In genomic region chr1:8382051-8382505, GRCh38 we compare ENCODE assay signal across 9 cellular contexts.
DNase-seq lines count a peak whose midpoint lies in the region; ATAC-seq and TF ChIP-seq lines count a peak whose summit lies in the region.
"Had no signal": no experiment of that assay in that cellular context is flagged by ENCODE, and none has a peak within 500 bp of the region (broad histone marks: within the 10 kb centered on the region; RNA-seq: fewer than 3 reads in every experiment).

No MANE protein-coding gene starts in this region.

- peaks cover 97% of the 10 kb centered on the region for H3K79me2 ChIP-seq in GM23338 (replicated peaks; ENCODE audit: insufficient read depth)

- no peaks in the 10 kb centered on the region for H3K27me3 Mint-ChIP-seq in GM23338 (ENCODE audit: insufficient read depth, low read depth, poor library complexity)
- no peaks in the 10 kb centered on the region for H3K27me3 Mint-ChIP-seq in activated naive CD8-positive, alpha-beta T cell treated with anti-CD3 and anti-CD28 coated beads, Interleukin-2, amount 50 U/mL, for 24 hours

- peaks cover 22% of the 10 kb centered on the region for H3K4me1 ChIP-seq in GM23338 (ENCODE audit: insufficient read depth)
- H3K4me1 ChIP-seq in right cardiac atrium (ENCODE audit: control insufficient read depth, insufficient read depth, low read length) = peaks cover 46% of the 10 kb centered on the region
- H3K4me1 ChIP-seq in rectal smooth muscle tissue (ENCODE audit: control insufficient read depth, insufficient read depth, low read length) = peaks cover 59% of the 10 kb centered on the region
- peaks cover 0 to 73% (median 7%) of the 10 kb centered on the region in 4 donors for H3K4me1 ChIP-seq in Peyer's patch

- no peak overlapping the region for H3K4me3 ChIP-seq in GM23338
- no peak overlapping the region for H3K4me3 ChIP-seq in right cardiac atrium (ENCODE audit: low read length)
- H3K4me3 ChIP-seq in rectal smooth muscle tissue (ENCODE audit: low read length) = no peak overlapping the region
- no peak overlapping the region for H3K4me3 ChIP-seq in Peyer's patch

- intact Hi-C loops in right cardiac atrium (cut with DNase I) = no loop called here

- H3K36me3 ChIP-seq in GM23338 (ENCODE audit: insufficient read depth) (no peaks in the 10 kb centered on the region), rectal smooth muscle tissue (ENCODE audit: control insufficient read depth, insufficient read depth, low read length) (peaks cover 11% of the 10 kb centered on the region), Peyer's patch (peaks cover 0 to 18% (median 0%) of the 10 kb centered on the region in 3 donors)

- TF ChIP-seq POLR2A in Peyer's patch (IDR thresholded peaks at IDR 0.05) = no peak

- H3K4me2 ChIP-seq in GM23338 = no peak overlapping the region

- peaks cover 8% of the 10 kb centered on the region for H3K36me3 Mint-ChIP-seq in GM23338 (ENCODE audit: low read depth)
- peaks cover 9% of the 10 kb centered on the region for H3K36me3 Mint-ChIP-seq in activated naive CD8-positive, alpha-beta T cell treated with anti-CD3 and anti-CD28 coated beads, Interleukin-2, amount 50 U/mL, for 24 hours (ENCODE audit: low read depth)

- H3F3A ChIP-seq in GM23338 (replicated peaks; ENCODE audit: low read depth) = no peaks in the 10 kb centered on the region; the same call in 1 of the 2 replicates

- no peak overlapping the region for H2AFZ ChIP-seq in GM23338

- peaks cover 60% of the 10 kb centered on the region for H4K20me1 ChIP-seq in GM23338 (replicated peaks; ENCODE audit: insufficient read depth)

- ATAC-seq in GM23338 = peak; percentile 84
- ATAC-seq in activated naive CD8-positive, alpha-beta T cell treated with anti-CD3 and anti-CD28 coated beads, Interleukin-2, amount 50 U/mL, for 24 hours = no peak
- ATAC-seq in right cardiac atrium = peak; percentile 32 to 39
- ATAC-seq in GM21825 (IDR thresholded peaks at IDR 0.05; ENCODE audit: unreplicated experiment) = no peak

- H3K9me2 ChIP-seq in GM23338 (ENCODE audit: insufficient read depth) = no peaks in the 10 kb centered on the region

- peaks cover 59% of the 10 kb centered on the region for H3K4me1 Mint-ChIP-seq in GM23338
- peaks cover 66% of the 10 kb centered on the region for H3K4me1 Mint-ChIP-seq in activated naive CD8-positive, alpha-beta T cell treated with anti-CD3 and anti-CD28 coated beads, Interleukin-2, amount 50 U/mL, for 24 hours

- TF ChIP-seq CTCF in GM23338 (conservative IDR thresholded peaks at IDR 0.05; ENCODE audit: low read depth in 2 of 2) (no peak), Peyer's patch (IDR thresholded peaks at IDR 0.05) (no peak)

- no peaks in the 10 kb centered on the region for H3K9me3 Mint-ChIP-seq in GM23338
- no peaks in the 10 kb centered on the region for H3K9me3 Mint-ChIP-seq in activated naive CD8-positive, alpha-beta T cell treated with anti-CD3 and anti-CD28 coated beads, Interleukin-2, amount 50 U/mL, for 24 hours

- H3K4me3 Mint-ChIP-seq in GM23338 = no peak overlapping the region
- H3K4me3 Mint-ChIP-seq in activated naive CD8-positive, alpha-beta T cell treated with anti-CD3 and anti-CD28 coated beads, Interleukin-2, amount 50 U/mL, for 24 hours = no peak overlapping the region

- H3K9me3 ChIP-seq in right cardiac atrium (ENCODE audit: control insufficient read depth, low read length) = no peaks in the 10 kb centered on the region
- H3K9me3 ChIP-seq in Peyer's patch = no peaks in the 10 kb centered on the region

- H3K27ac ChIP-seq in GM23338 (ENCODE audit: low read depth) (0 out of 2 replicates have a peak overlapping the region, but pooled peaks have one; percentile 39), right cardiac atrium (ENCODE audit: low read length) (peak overlapping the region; percentile 38), rectal smooth muscle tissue (ENCODE audit: low read depth, low read length) (peak overlapping the region; percentile 10), Peyer's patch (no peak overlapping the region)

- H3K27ac Mint-ChIP-seq in GM23338 = 0 out of 2 replicates have a peak overlapping the region, but pooled peaks have one; percentile 74
- peak overlapping the region; percentile 54 for H3K27ac Mint-ChIP-seq in activated naive CD8-positive, alpha-beta T cell treated with anti-CD3 and anti-CD28 coated beads, Interleukin-2, amount 50 U/mL, for 24 hours

- H3K27me3 ChIP-seq in GM23338 (ENCODE audit: insufficient read depth) (no peaks in the 10 kb centered on the region), right cardiac atrium (ENCODE audit: control insufficient read depth, insufficient read depth) (no peaks in the 10 kb centered on the region), rectal smooth muscle tissue (ENCODE audit: control insufficient read depth, insufficient read depth, low read length) (no peaks in the 10 kb centered on the region), Peyer's patch (no peaks in the 10 kb centered on the region)

- no peak overlapping the region for H3K9ac ChIP-seq in rectal smooth muscle tissue (ENCODE audit: low read length)

- 83% methylated on average over 9 of the region's 9 CpGs for WGBS in right cardiac atrium

- peak; percentile 40 for DNase-seq in GM23338 (ENCODE audit: low spot score)
- DNase-seq in activated naive CD8-positive, alpha-beta T cell treated with anti-CD3 and anti-CD28 coated beads, Interleukin-2, amount 50 U/mL, for 24 hours = no peak
- no peak for DNase-seq in right cardiac atrium
- DNase-seq in Peyer's patch = no peak
- DNase-seq in NCI-H1048 (lab: John Stamatoyannopoulos, UW) = no peak
- DNase-seq in UCSD-AML1 (lab: John Stamatoyannopoulos, UW; ENCODE audit: unreplicated experiment) = no peak
- DNase-seq: SIG-M5 had no signal

TF ChIP-seq in GM23338, 12 proteins besides CTCF, POLR2A, EP300 and RAD21:
- TF ChIP-seq ZNF462 (CRISPR knock-in tag; IDR thresholded peaks at IDR 0.05) (peak; percentile 62; the same call in 1 of the 2 replicates), POLR2AphosphoS5 (IDR thresholded peaks at IDR 0.05; ENCODE audit: low read depth) (no peak), EZH2 (IDR thresholded peaks at IDR 0.05; ENCODE audit: low read depth, unreplicated experiment) (no peak), ZNF331 (CRISPR knock-in tag; IDR thresholded peaks at IDR 0.05; ENCODE audit: low read depth) (no peak)

Comparison
In these comparisons a context has a peak if more than half of its experiments do, and no peak if none do; other contexts are left out.
1. ATAC-seq: peak in GM23338 (single experiment) and right cardiac atrium (2 of 2); none in activated naive CD8-positive, alpha-beta T cell treated with anti-CD3 and anti-CD28 coated beads, Interleukin-2, amount 50 U/mL, for 24 hours (single experiment) and GM21825 (single experiment).
2. H3K27ac ChIP-seq: peak in GM23338 (single experiment), right cardiac atrium (single experiment) and rectal smooth muscle tissue (single experiment); none in Peyer's patch (0 of 4).